14 cellular contexts compared by ENCODE assay signal in genomic region chr2:134736167-134736885, GRCh38. TPM values are rescaled to one million over a fixed set of nuclear protein-coding genes. Genes with fewer than 3 reads are reported as not detected.
DNase-seq lines count a peak whose midpoint lies in the region; ATAC-seq, FAIRE-seq and TF ChIP-seq lines count a peak whose summit lies in the region.
"Had no signal": no experiment of that assay in that cellular context is flagged by ENCODE, and none has a peak within 500 bp of the region (broad histone marks: within the 10 kb centered on the region; RNA-seq: fewer than 3 reads in every experiment).

No MANE protein-coding gene starts in this region.

- no peak overlapping the region for H3K4me3 ChIP-seq in GM23338
- peak overlapping the region; percentile 37 for H3K4me3 ChIP-seq in OCI-LY7 (ENCODE audit: low read depth, low read length, poor library complexity, severe bottlenecking)
- H3K4me3 ChIP-seq in H1 (ENCODE audit: extremely low read depth in 1 of 4, insufficient read depth in 2 of 4, low read depth in 3 of 4, low read length in 4 of 4): no peak overlapping the region
- no peak overlapping the region for H3K4me3 ChIP-seq in neuronal stem cell (ENCODE audit: low read length in 2 of 2)
- H3K4me3 ChIP-seq: prostate gland had no signal

- H3K79me2 ChIP-seq in GM23338 (replicated peaks; ENCODE audit: insufficient read depth) (no peaks in the 10 kb centered on the region), OCI-LY7 (ENCODE audit: insufficient read depth, low read depth, low read length) (no peaks in the 10 kb centered on the region), H1 (ENCODE audit: control insufficient read depth in 1 of 2, insufficient read depth in 2 of 2, low read length in 2 of 2) (no peaks in the 10 kb centered on the region)

- no peak overlapping the region for H3K23ac ChIP-seq in H1 (ENCODE audit: insufficient read length)
- H3K23ac ChIP-seq in neuronal stem cell (ENCODE audit: low read depth, low read length, poor library complexity): no peak overlapping the region

- FAIRE-seq in H1 (lab: Jason Lieb, UNC): no peak

- DNase-seq in GM23338 (ENCODE audit: low spot score) (peak; percentile 40), OCI-LY7 (ENCODE audit: low spot score) (peak; percentile 78), H1 (ENCODE audit: low read depth in 1 of 2, low spot score in 2 of 2) (no peak), neuronal stem cell (ENCODE audit: low spot score) (peak; percentile 21)
- no peak for DNase-seq in stimulated activated CD4-positive, alpha-beta T cell treated with anti-CD3 and anti-CD28 coated beads, Interleukin-4, amount 100 ng/mL, for 1 hour
- no peak for DNase-seq in effector CD8-positive, alpha-beta T cell (lab: John Stamatoyannopoulos, UW)
- DNase-seq: DND-41, head of caudate nucleus, NCI-H2171 had no signal

- H3K4me2 ChIP-seq in GM23338 (no peak overlapping the region), OCI-LY7 (ENCODE audit: low read length) (peak overlapping the region; percentile 85), H1 (ENCODE audit: insufficient read depth in 1 of 2, low read depth in 2 of 2, low read length in 2 of 2) (no peak overlapping the region), neuronal stem cell (ENCODE audit: insufficient read depth, low read length, poor library complexity, severe bottlenecking) (no peak overlapping the region)

- no peak overlapping the region for H3K27ac Mint-ChIP-seq in GM23338
- H3K27ac Mint-ChIP-seq: activated naive CD4-positive, alpha-beta T cell treated with anti-CD3 and anti-CD28 coated beads, Interleukin-2, amount 50 U/mL, for 24 hours had no signal

- H3K27me3 ChIP-seq in GM23338 (ENCODE audit: insufficient read depth): no peaks in the 10 kb centered on the region
- H3K27me3 ChIP-seq in H1 (replicated peaks in 1 of 4; ENCODE audit: control insufficient read depth in 3 of 4, extremely low read depth in 1 of 4, insufficient read depth in 3 of 4, low read length in 3 of 4): no peaks in the 10 kb centered on the region
- H3K27me3 ChIP-seq in neuronal stem cell (ENCODE audit: control insufficient read depth in 3 of 3, insufficient read depth in 3 of 3, low read depth in 1 of 3, low read length in 3 of 3): no peaks in the 10 kb centered on the region

- H3K9me2 ChIP-seq in GM23338 (ENCODE audit: insufficient read depth) (peaks cover 3% of the 10 kb centered on the region; the same call in 1 of the 2 replicates), OCI-LY7 (ENCODE audit: insufficient read depth, low read length) (no peaks in the 10 kb centered on the region)

- no peaks in the 10 kb centered on the region for H3K9me3 Mint-ChIP-seq in GM23338
- H3K9me3 Mint-ChIP-seq: activated naive CD4-positive, alpha-beta T cell treated with anti-CD3 and anti-CD28 coated beads, Interleukin-2, amount 50 U/mL, for 24 hours had no signal

- no peak for TF ChIP-seq POLR2A in H1 (IDR thresholded peaks at IDR 0.05; ENCODE audit: control extremely low read depth in 1 of 2, low read depth in 2 of 2, low read length in 2 of 2)

- H4K5ac ChIP-seq in H1 (ENCODE audit: insufficient read length, low read depth, low read length): no peak overlapping the region

- WGBS in H1 (ENCODE audit: extremely low coverage in 1 of 2, insufficient coverage in 1 of 2, insufficient read length in 1 of 2, insufficient replicate concordance in 2 of 2, low coverage in 1 of 2, low lambda C conversion rate in 2 of 2, missing lambda C conversion rate in 1 of 2), 2 experiments: 82% methylated on average over 3 of the region's 3 CpGs; no CpG with 5 or more reads in 1 of the 2 experiments
- no CpG with 5 or more reads among the region's 3 CpGs for WGBS in neuronal stem cell (ENCODE audit: extremely low coverage in 2 of 2, insufficient read length in 2 of 2, insufficient replicate concordance in 1 of 2), 2 donors

- H3K36me3 ChIP-seq in GM23338 (ENCODE audit: insufficient read depth) (no peaks in the 10 kb centered on the region), OCI-LY7 (ENCODE audit: insufficient read depth, low read length) (no peaks in the 10 kb centered on the region), H1 (ENCODE audit: control insufficient read depth in 2 of 4, insufficient read depth in 4 of 4, low read length in 3 of 4) (no peaks in the 10 kb centered on the region; a peak in 1 of 8 replicates), neuronal stem cell (replicated peaks in 1 of 2; ENCODE audit: control insufficient read depth in 2 of 2, insufficient read depth in 2 of 2, low read length in 2 of 2) (no peaks in the 10 kb centered on the region)
- H3K36me3 ChIP-seq: prostate gland had no signal

- H3K9me3 ChIP-seq in OCI-LY7 (ENCODE audit: low read length): no peaks in the 10 kb centered on the region
- no peaks in the 10 kb centered on the region; a peak in 1 of 4 replicates for H3K9me3 ChIP-seq in H1 (ENCODE audit: insufficient read depth in 2 of 2, low read depth in 1 of 2, low read length in 1 of 2)
- H3K9me3 ChIP-seq in neuronal stem cell (replicated peaks in 1 of 2; ENCODE audit: control insufficient read depth in 2 of 2, insufficient read depth in 1 of 2, low read depth in 1 of 2, low read length in 2 of 2): peaks cover 0 to under 1% of the 10 kb centered on the region in 2 donors
- H3K9me3 ChIP-seq: prostate gland had no signal

- H3K4me1 Mint-ChIP-seq in GM23338: no peaks in the 10 kb centered on the region
- H3K4me1 Mint-ChIP-seq: activated naive CD4-positive, alpha-beta T cell treated with anti-CD3 and anti-CD28 coated beads, Interleukin-2, amount 50 U/mL, for 24 hours had no signal

- no peak overlapping the region for H2AFZ ChIP-seq in GM23338
- H2AFZ ChIP-seq in OCI-LY7 (ENCODE audit: low read length): peak overlapping the region; percentile 76; the same call in 1 of the 2 replicates
- no peak overlapping the region for H2AFZ ChIP-seq in H1 (ENCODE audit: low read length)
- no peak overlapping the region for H2AFZ ChIP-seq in neuronal stem cell (ENCODE audit: low read length)

- H3K4me3 Mint-ChIP-seq in GM23338: no peak overlapping the region
- H3K4me3 Mint-ChIP-seq: activated naive CD4-positive, alpha-beta T cell treated with anti-CD3 and anti-CD28 coated beads, Interleukin-2, amount 50 U/mL, for 24 hours had no signal

- no peak overlapping the region for H2BK15ac ChIP-seq in H1 (ENCODE audit: low read length)
- no peak overlapping the region for H2BK15ac ChIP-seq in neuronal stem cell (ENCODE audit: low read length)

- no peak overlapping the region for H3K18ac ChIP-seq in H1 (ENCODE audit: extremely low read depth, low read length)
- no peak overlapping the region for H3K18ac ChIP-seq in neuronal stem cell (ENCODE audit: low read length)

- H3K9ac ChIP-seq in H1 (replicated peaks in 1 of 4; ENCODE audit: extremely low read depth in 1 of 4, low read depth in 3 of 4, low read length in 3 of 4) (no peak overlapping the region), neuronal stem cell (ENCODE audit: low read depth, low read length, poor library complexity) (no peak overlapping the region)

- no TSS peak for BruUV-seq in OCI-LY7 (replicated peaks; lab: Mats Ljungman, UMichigan)

- no peaks in the 10 kb centered on the region for H3K36me3 Mint-ChIP-seq in GM23338 (ENCODE audit: low read depth)
- H3K36me3 Mint-ChIP-seq: activated naive CD4-positive, alpha-beta T cell treated with anti-CD3 and anti-CD28 coated beads, Interleukin-2, amount 50 U/mL, for 24 hours had no signal

- H3K27ac ChIP-seq in GM23338 (ENCODE audit: low read depth): no peak overlapping the region
- H3K27ac ChIP-seq in OCI-LY7 (ENCODE audit: low read depth, low read length, poor library complexity, severe bottlenecking): peak overlapping the region; percentile 93
- H3K27ac ChIP-seq in H1 (ENCODE audit: low read depth, low read length): no peak overlapping the region
- no peak overlapping the region for H3K27ac ChIP-seq in neuronal stem cell (replicated peaks; ENCODE audit: low read length)
- H3K27ac ChIP-seq: prostate gland, VCaP had no signal

- H2AK5ac ChIP-seq in H1 (ENCODE audit: low read depth, low read length) (no peak overlapping the region), neuronal stem cell (ENCODE audit: low read depth, low read length) (no peak overlapping the region)

- TF ChIP-seq EP300 in H1 (IDR thresholded peaks at IDR 0.05; ENCODE audit: borderline replicate concordance in 1 of 2, low read depth in 2 of 2, low read length in 2 of 2): no peak

- no peaks in the 10 kb centered on the region; the same call in 1 of the 2 replicates for H3K23me2 ChIP-seq in H1 (ENCODE audit: low read depth, low read length)

- no peak overlapping the region; the same call in 1 of the 2 replicates for H2BK12ac ChIP-seq in H1 (ENCODE audit: low read depth, low read length)
- H2BK12ac ChIP-seq in neuronal stem cell (ENCODE audit: low read length): no peak overlapping the region

- H4K8ac ChIP-seq in H1 (ENCODE audit: extremely low read depth, insufficient read depth, low read length) (no peak overlapping the region), neuronal stem cell (ENCODE audit: low read depth, low read length) (no peak overlapping the region)

- CTCF ChIA-PET in OCI-LY7 (lab: Charles Lee; ENCODE audit: unreplicated experiment): no interaction called here
- CTCF ChIA-PET in H1 (lab: Charles Lee; ENCODE audit: partially characterized antibody): interaction anchor here (1.1 to 2.5 kb wide), 5 partner anchors 14 to 245 kb away, joined by 3 to 6 read pairs (median 4); partner anchors contain the start of gene TMEM163

- intact Hi-C loops in OCI-LY7 (cut with micrococcal nuclease; ENCODE audit: unreplicated experiment): loop anchor here (5.0 to 10.0 kb wide), 3 partner anchors 51 to 1006 kb away; partner anchors contain the start of genes RAB3GAP1 and UBXN4

- TF ChIP-seq RAD21 in H1 (IDR thresholded peaks at IDR 0.05 in 1 of 2, conservative IDR thresholded peaks at IDR 0.05 in 1 of 2; ENCODE audit: low read depth in 2 of 2, low read length in 2 of 2): no peak

- no peak overlapping the region for H3K4ac ChIP-seq in H1 (replicated peaks; ENCODE audit: insufficient read length, low read depth, low read length)
- H3K4ac ChIP-seq in neuronal stem cell (ENCODE audit: low read length): no peak overlapping the region

- no peak overlapping the region for H2BK20ac ChIP-seq in H1 (ENCODE audit: low read length)

- ATAC-seq in GM23338 (no peak), GM21619 (IDR thresholded peaks at IDR 0.05; ENCODE audit: unreplicated experiment) (no peak), HG03108 (IDR thresholded peaks at IDR 0.05; ENCODE audit: unreplicated experiment) (no peak)

- H4K20me1 ChIP-seq in GM23338 (replicated peaks; ENCODE audit: insufficient read depth) (no peaks in the 10 kb centered on the region), OCI-LY7 (ENCODE audit: insufficient read depth, low read length) (no peaks in the 10 kb centered on the region), H1 (replicated peaks in 1 of 2; ENCODE audit: control insufficient read depth in 1 of 2, insufficient read depth in 2 of 2, low read length in 2 of 2) (no peaks in the 10 kb centered on the region)

- no peaks in the 10 kb centered on the region for H3K27me3 Mint-ChIP-seq in GM23338 (ENCODE audit: insufficient read depth, low read depth, poor library complexity)

- no peak overlapping the region for H3K56ac ChIP-seq in H1 (replicated peaks; ENCODE audit: insufficient read length, low read depth, low read length)

- H2BK120ac ChIP-seq in H1 (replicated peaks; ENCODE audit: low read depth, low read length) (no peak overlapping the region), neuronal stem cell (ENCODE audit: low read depth, low read length) (no peak overlapping the region)

- H4K91ac ChIP-seq in H1 (replicated peaks; ENCODE audit: insufficient read length, low read length) (no peak overlapping the region), neuronal stem cell (ENCODE audit: low read depth, low read length, poor library complexity) (no peak overlapping the region)

- POLR2A ChIA-PET in OCI-LY7 (lab: Charles Lee): interaction anchor here (0.6 to 1.3 kb wide), 4 partner anchors 22 to 454 kb away, joined by 3 to 5 read pairs (median 3); no protein-coding TSS in a partner anchor
- POLR2A ChIA-PET in H1 (lab: Charles Lee; ENCODE audit: partially characterized antibody): no interaction called here

- H3K79me1 ChIP-seq in H1 (ENCODE audit: low read depth, low read length) (no peaks in the 10 kb centered on the region), neuronal stem cell (ENCODE audit: low read depth, low read length) (no peaks in the 10 kb centered on the region)

- TF ChIP-seq CTCF in GM23338 (conservative IDR thresholded peaks at IDR 0.05; ENCODE audit: low read depth in 2 of 2): no peak
- TF ChIP-seq CTCF in OCI-LY7 (conservative IDR thresholded peaks at IDR 0.05; ENCODE audit: low read length): no peak
- no peak for TF ChIP-seq CTCF in H1 (IDR thresholded peaks at IDR 0.05; ENCODE audit: control extremely low read depth in 1 of 3, insufficient read depth in 1 of 3, low read depth in 1 of 3, low read length in 3 of 3)

- H3K14ac ChIP-seq in H1 (ENCODE audit: insufficient read length) (no peak overlapping the region), neuronal stem cell (ENCODE audit: low read length) (no peak overlapping the region)

- H2BK5ac ChIP-seq in H1 (ENCODE audit: low read depth, low read length) (no peak overlapping the region), neuronal stem cell (ENCODE audit: low read length) (no peak overlapping the region)

- H3K4me1 ChIP-seq in GM23338 (ENCODE audit: insufficient read depth) (no peaks in the 10 kb centered on the region), OCI-LY7 (ENCODE audit: insufficient read depth, low read length, poor library complexity, severe bottlenecking) (peaks cover 60% of the 10 kb centered on the region), H1 (replicated peaks in 1 of 4; ENCODE audit: control insufficient read depth in 3 of 4, insufficient read depth in 4 of 4, low read length in 3 of 4) (no peaks in the 10 kb centered on the region), neuronal stem cell (ENCODE audit: control insufficient read depth in 2 of 2, insufficient read depth in 1 of 2, low read depth in 1 of 2, low read length in 2 of 2) (peaks cover 0 to 5% of the 10 kb centered on the region in 2 donors)
- H3K4me1 ChIP-seq: prostate gland had no signal

- H3F3A ChIP-seq in GM23338 (replicated peaks; ENCODE audit: low read depth): no peaks in the 10 kb centered on the region

RNA-seq across cellular contexts. Expression of gene TMEM163, which starts 17.5 kb away (rescaled TPM):
- 0.85 and 1.1 TPM in 2 replicates for total RNA-seq in GM23338 (2014; rRNA removed; shearing (Covaris generic))
- 1.3 and 1.8 TPM in 2 replicates for polyA plus RNA-seq in GM23338 (2016; fragmentation: Nextera tagmentation; extraction: Ambion mirVana)
- not detected in 2 replicates for total RNA-seq in OCI-LY7 (2014; rRNA removed; shearing (Covaris generic))
- total RNA-seq in OCI-LY7 (2022): 0.31 and 0.51 TPM in 2 replicates
- 2.8 and 2.9 TPM in 2 replicates for total RNA-seq in H1 (2021; fragmentation: NEBNext Ultra II Directional; extraction: Animal tissue kit (Norgen Biotek cat#: 25700))
- polyA plus RNA-seq in H1 (2011; rRNA removed): 3.1 and 3.2 TPM in 2 replicates
- polyA plus RNA-seq in H1 (2011; cell fraction: cytosol; rRNA removed): 2.4 TPM
- 2.6 TPM for polyA plus RNA-seq in H1 (2011; cell fraction: nucleus; rRNA removed)
- 2.8 to 3.5 TPM (median 3.1 TPM) in 4 replicates for polyA plus RNA-seq in H1 (2012, experiment 1 of 2)
- polyA plus RNA-seq in H1 (2012, experiment 2 of 2): 2.8 TPM
- polyA plus RNA-seq in H1 (2013, experiment 1 of 2): 1.4 TPM
- 2.0 TPM for polyA plus RNA-seq in H1 (2013, experiment 2 of 2)
- 2.7 TPM in 2 replicates for polyA minus RNA-seq in H1 (2011; rRNA and poly(A)+ RNA removed)
- polyA minus RNA-seq in H1 (2011; cell fraction: cytosol; rRNA and poly(A)+ RNA removed): 0.59 TPM
- polyA minus RNA-seq in H1 (2011; cell fraction: nucleus; rRNA and poly(A)+ RNA removed): 1.2 TPM
- polyA plus RNA-seq in neuronal stem cell (2013, experiment 1 of 2): 8.5 TPM
- 8.8 TPM for polyA plus RNA-seq in neuronal stem cell (2013, experiment 2 of 2)

Comparison
In these comparisons a context has a peak if more than half of its experiments do, and no peak if none do; other contexts are left out.
1. DNase-seq: peak in GM23338 (single experiment), OCI-LY7 (single experiment) and neuronal stem cell (single experiment); none in H1 (0 of 2), stimulated activated CD4-positive, alpha-beta T cell treated with anti-CD3 and anti-CD28 coated beads, Interleukin-4, amount 100 ng/mL, for 1 hour (single experiment) and effector CD8-positive, alpha-beta T cell (single experiment).